2 cellular contexts compared by ENCODE assay signal in the genomic region with DNA sequence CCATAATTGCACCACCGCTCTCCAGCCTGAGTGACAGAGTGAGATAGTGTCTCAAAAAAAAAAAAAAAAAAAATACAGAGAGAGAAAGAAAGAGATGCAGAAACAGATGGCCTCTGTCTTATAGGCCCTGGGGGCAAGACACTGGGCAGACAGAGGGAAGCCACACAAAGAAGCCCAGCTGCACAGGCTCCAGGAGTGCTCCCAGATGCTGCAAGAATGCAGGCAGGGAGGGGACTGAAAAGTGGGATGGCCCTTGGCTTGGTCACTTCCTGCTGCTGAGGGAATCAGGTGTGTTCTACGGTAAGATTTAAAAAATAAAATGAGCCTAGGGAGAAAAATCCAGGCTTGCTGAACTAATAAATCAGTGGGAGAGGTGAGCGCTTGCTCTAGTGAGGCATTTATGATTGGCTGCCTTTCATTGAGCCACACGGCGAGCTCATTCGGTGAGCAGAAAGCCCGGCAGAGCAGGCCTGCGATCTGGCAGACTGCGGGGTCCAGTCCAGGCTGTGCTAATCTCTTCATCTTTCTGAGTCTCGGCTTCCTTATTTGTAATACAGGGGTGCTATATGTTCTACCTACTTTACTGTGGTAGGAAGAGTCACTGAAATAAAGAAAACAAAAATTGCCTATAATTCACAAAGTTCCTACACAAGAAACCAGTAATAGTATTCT.
TF ChIP-seq lines count a peak whose summit lies in the region.

No MANE protein-coding gene starts in this region.

TF ChIP-seq in GM23338, 12 proteins besides CTCF, POLR2A, EP300 and RAD21 (continues in another document):
- TF ChIP-seq, protein P1, sequence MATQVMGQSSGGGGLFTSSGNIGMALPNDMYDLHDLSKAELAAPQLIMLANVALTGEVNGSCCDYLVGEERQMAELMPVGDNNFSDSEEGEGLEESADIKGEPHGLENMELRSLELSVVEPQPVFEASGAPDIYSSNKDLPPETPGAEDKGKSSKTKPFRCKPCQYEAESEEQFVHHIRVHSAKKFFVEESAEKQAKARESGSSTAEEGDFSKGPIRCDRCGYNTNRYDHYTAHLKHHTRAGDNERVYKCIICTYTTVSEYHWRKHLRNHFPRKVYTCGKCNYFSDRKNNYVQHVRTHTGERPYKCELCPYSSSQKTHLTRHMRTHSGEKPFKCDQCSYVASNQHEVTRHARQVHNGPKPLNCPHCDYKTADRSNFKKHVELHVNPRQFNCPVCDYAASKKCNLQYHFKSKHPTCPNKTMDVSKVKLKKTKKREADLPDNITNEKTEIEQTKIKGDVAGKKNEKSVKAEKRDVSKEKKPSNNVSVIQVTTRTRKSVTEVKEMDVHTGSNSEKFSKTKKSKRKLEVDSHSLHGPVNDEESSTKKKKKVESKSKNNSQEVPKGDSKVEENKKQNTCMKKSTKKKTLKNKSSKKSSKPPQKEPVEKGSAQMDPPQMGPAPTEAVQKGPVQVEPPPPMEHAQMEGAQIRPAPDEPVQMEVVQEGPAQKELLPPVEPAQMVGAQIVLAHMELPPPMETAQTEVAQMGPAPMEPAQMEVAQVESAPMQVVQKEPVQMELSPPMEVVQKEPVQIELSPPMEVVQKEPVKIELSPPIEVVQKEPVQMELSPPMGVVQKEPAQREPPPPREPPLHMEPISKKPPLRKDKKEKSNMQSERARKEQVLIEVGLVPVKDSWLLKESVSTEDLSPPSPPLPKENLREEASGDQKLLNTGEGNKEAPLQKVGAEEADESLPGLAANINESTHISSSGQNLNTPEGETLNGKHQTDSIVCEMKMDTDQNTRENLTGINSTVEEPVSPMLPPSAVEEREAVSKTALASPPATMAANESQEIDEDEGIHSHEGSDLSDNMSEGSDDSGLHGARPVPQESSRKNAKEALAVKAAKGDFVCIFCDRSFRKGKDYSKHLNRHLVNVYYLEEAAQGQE (IDR thresholded peaks at IDR 0.05; ENCODE audit: unreplicated experiment), result no peak
- TF ChIP-seq CREB1 (CRISPR knock-in tag; IDR thresholded peaks at IDR 0.05; ENCODE audit: low read depth), result no peak
- TF ChIP-seq JUNB (IDR thresholded peaks at IDR 0.05; ENCODE audit: unreplicated experiment), result no peak
- TF ChIP-seq POLR2AphosphoS5 (IDR thresholded peaks at IDR 0.05; ENCODE audit: low read depth), result no peak
- TF ChIP-seq ZNF331 (CRISPR knock-in tag; IDR thresholded peaks at IDR 0.05; ENCODE audit: low read depth), result no peak
- TF ChIP-seq STAT1 (IDR thresholded peaks at IDR 0.05; ENCODE audit: unreplicated experiment), result no peak
- TF ChIP-seq, protein P2, sequence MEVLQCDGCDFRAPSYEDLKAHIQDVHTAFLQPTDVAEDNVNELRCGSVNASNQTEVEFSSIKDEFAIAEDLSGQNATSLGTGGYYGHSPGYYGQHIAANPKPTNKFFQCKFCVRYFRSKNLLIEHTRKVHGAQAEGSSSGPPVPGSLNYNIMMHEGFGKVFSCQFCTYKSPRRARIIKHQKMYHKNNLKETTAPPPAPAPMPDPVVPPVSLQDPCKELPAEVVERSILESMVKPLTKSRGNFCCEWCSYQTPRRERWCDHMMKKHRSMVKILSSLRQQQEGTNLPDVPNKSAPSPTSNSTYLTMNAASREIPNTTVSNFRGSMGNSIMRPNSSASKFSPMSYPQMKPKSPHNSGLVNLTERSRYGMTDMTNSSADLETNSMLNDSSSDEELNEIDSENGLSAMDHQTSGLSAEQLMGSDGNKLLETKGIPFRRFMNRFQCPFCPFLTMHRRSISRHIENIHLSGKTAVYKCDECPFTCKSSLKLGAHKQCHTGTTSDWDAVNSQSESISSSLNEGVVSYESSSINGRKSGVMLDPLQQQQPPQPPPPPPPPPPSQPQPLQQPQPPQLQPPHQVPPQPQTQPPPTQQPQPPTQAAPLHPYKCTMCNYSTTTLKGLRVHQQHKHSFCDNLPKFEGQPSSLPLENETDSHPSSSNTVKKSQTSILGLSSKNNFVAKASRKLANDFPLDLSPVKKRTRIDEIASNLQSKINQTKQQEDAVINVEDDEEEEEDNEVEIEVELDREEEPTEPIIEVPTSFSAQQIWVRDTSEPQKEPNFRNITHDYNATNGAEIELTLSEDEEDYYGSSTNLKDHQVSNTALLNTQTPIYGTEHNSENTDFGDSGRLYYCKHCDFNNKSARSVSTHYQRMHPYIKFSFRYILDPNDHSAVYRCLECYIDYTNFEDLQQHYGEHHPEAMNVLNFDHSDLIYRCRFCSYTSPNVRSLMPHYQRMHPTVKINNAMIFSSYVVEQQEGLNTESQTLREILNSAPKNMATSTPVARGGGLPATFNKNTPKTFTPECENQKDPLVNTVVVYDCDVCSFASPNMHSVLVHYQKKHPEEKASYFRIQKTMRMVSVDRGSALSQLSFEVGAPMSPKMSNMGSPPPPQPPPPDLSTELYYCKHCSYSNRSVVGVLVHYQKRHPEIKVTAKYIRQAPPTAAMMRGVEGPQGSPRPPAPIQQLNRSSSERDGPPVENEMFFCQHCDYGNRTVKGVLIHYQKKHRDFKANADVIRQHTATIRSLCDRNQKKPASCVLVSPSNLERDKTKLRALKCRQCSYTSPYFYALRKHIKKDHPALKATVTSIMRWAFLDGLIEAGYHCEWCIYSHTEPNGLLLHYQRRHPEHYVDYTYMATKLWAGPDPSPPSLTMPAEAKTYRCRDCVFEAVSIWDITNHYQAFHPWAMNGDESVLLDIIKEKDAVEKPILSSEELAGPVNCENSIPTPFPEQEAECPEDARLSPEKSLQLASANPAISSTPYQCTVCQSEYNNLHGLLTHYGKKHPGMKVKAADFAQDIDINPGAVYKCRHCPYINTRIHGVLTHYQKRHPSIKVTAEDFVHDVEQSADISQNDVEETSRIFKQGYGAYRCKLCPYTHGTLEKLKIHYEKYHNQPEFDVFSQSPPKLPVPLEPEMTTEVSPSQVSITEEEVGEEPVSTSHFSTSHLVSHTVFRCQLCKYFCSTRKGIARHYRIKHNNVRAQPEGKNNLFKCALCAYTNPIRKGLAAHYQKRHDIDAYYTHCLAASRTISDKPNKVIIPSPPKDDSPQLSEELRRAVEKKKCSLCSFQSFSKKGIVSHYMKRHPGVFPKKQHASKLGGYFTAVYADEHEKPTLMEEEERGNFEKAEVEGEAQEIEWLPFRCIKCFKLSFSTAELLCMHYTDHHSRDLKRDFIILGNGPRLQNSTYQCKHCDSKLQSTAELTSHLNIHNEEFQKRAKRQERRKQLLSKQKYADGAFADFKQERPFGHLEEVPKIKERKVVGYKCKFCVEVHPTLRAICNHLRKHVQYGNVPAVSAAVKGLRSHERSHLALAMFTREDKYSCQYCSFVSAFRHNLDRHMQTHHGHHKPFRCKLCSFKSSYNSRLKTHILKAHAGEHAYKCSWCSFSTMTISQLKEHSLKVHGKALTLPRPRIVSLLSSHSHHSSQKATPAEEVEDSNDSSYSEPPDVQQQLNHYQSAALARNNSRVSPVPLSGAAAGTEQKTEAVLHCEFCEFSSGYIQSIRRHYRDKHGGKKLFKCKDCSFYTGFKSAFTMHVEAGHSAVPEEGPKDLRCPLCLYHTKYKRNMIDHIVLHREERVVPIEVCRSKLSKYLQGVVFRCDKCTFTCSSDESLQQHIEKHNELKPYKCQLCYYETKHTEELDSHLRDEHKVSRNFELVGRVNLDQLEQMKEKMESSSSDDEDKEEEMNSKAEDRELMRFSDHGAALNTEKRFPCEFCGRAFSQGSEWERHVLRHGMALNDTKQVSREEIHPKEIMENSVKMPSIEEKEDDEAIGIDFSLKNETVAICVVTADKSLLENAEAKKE (CRISPR knock-in tag; IDR thresholded peaks at IDR 0.05), result no peak
- no peak for TF ChIP-seq EZH2 (IDR thresholded peaks at IDR 0.05; ENCODE audit: low read depth, unreplicated experiment)

TF ChIP-seq in SK-N-SH, 30 proteins besides CTCF, POLR2A, EP300 and RAD21 (continued from another document):
- TF ChIP-seq, protein P3, sequence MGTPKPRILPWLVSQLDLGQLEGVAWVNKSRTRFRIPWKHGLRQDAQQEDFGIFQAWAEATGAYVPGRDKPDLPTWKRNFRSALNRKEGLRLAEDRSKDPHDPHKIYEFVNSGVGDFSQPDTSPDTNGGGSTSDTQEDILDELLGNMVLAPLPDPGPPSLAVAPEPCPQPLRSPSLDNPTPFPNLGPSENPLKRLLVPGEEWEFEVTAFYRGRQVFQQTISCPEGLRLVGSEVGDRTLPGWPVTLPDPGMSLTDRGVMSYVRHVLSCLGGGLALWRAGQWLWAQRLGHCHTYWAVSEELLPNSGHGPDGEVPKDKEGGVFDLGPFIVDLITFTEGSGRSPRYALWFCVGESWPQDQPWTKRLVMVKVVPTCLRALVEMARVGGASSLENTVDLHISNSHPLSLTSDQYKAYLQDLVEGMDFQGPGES (IDR thresholded peaks at IDR 0.05; ENCODE audit: low read depth, low read length), result no peak
- no peak for TF ChIP-seq FOSL2 (IDR thresholded peaks at IDR 0.05; ENCODE audit: borderline replicate concordance, low read depth)
- peak; percentile 43; the same call in 1 of the 2 replicates for TF ChIP-seq RCOR1 (IDR thresholded peaks at IDR 0.05; ENCODE audit: low read length)
- no peak for TF ChIP-seq TCF12 (IDR thresholded peaks at IDR 0.05)
